8 cellular contexts compared by ENCODE assay signal in genomic region chr6:30682181-30683117, GRCh38. TPM values are rescaled to one million over a fixed set of nuclear protein-coding genes. Genes with fewer than 3 reads are reported as not detected.
DNase-seq lines count a peak whose midpoint lies in the region; ATAC-seq and TF ChIP-seq lines count a peak whose summit lies in the region.

No MANE protein-coding gene starts in this region.

- peaks cover 86% of the 10 kb centered on the region for H3K36me3 Mint-ChIP-seq in activated CD8-positive, alpha-beta T cell treated with anti-CD3 and anti-CD28 coated beads, Interleukin-2, amount 10 ng/mL, durations not matched to agents 7 days and 5 days (ENCODE audit: low read depth)
- peaks cover 2% of the 10 kb centered on the region for H3K36me3 Mint-ChIP-seq in mesothelial cell of epicardium

- CTCF ChIA-PET in activated CD8-positive, alpha-beta T cell treated with anti-CD3 and anti-CD28 coated beads, Interleukin-2, amount 10 ng/mL, durations not matched to agents 7 days and 5 days (lab: Charles Lee), result interaction anchor here (1.0 to 15.7 kb wide), 5 partner anchors 10 to 233 kb away, joined by 3 to 686 read pairs (median 4); partner anchors contain the start of genes DHX16, MDC1 and TUBB

- peaks cover 18% of the 10 kb centered on the region for H3K4me1 Mint-ChIP-seq in activated CD8-positive, alpha-beta T cell treated with anti-CD3 and anti-CD28 coated beads, Interleukin-2, amount 10 ng/mL, durations not matched to agents 7 days and 5 days (ENCODE audit: low read depth)
- peaks cover 59% of the 10 kb centered on the region for H3K4me1 Mint-ChIP-seq in mesothelial cell of epicardium

- POLR2A ChIA-PET in activated CD8-positive, alpha-beta T cell treated with anti-CD3 and anti-CD28 coated beads, Interleukin-2, amount 10 ng/mL, durations not matched to agents 7 days and 5 days (lab: Charles Lee), result interaction anchor here (0.7 to 8.3 kb wide), 14 partner anchors 11 to 409 kb away, joined by 3 to 343 read pairs (median 6); partner anchors contain the start of genes DHX16, MDC1, MRPS18B and PPP1R10

- no peak for TF ChIP-seq CTCF in mesothelial cell of epicardium (IDR thresholded peaks at IDR 0.05; ENCODE audit: unreplicated experiment)

- peak overlapping the region; percentile 12; the same call in 1 of the 2 replicates for H3K4me3 ChIP-seq in H7 (ENCODE audit: insufficient read depth, low read depth, low read length)

- H3K27me3 ChIP-seq in H7 (ENCODE audit: control insufficient read depth, insufficient read depth, low read length), result no peaks in the 10 kb centered on the region

- peak; percentile 56 for ATAC-seq in activated CD8-positive, alpha-beta T cell treated with anti-CD3 and anti-CD28 coated beads, Interleukin-2, amount 10 ng/mL, durations not matched to agents 7 days and 5 days

- H3K27me3 Mint-ChIP-seq in activated CD8-positive, alpha-beta T cell treated with anti-CD3 and anti-CD28 coated beads, Interleukin-2, amount 10 ng/mL, durations not matched to agents 7 days and 5 days (ENCODE audit: low read depth), result no peaks in the 10 kb centered on the region
- H3K27me3 Mint-ChIP-seq in mesothelial cell of epicardium (ENCODE audit: low read depth), result no peaks in the 10 kb centered on the region

- H3K36me3 ChIP-seq in H7 (replicated peaks; ENCODE audit: control insufficient read depth, insufficient read depth, low read length), result peaks cover 2% of the 10 kb centered on the region

- peak overlapping the region; percentile 98 for H3K27ac Mint-ChIP-seq in activated CD8-positive, alpha-beta T cell treated with anti-CD3 and anti-CD28 coated beads, Interleukin-2, amount 10 ng/mL, durations not matched to agents 7 days and 5 days
- peak overlapping the region; percentile 90 for H3K27ac Mint-ChIP-seq in mesothelial cell of epicardium

- no peaks in the 10 kb centered on the region for H3K9me3 Mint-ChIP-seq in activated CD8-positive, alpha-beta T cell treated with anti-CD3 and anti-CD28 coated beads, Interleukin-2, amount 10 ng/mL, durations not matched to agents 7 days and 5 days (ENCODE audit: insufficient read depth)
- H3K9me3 Mint-ChIP-seq in mesothelial cell of epicardium, result no peaks in the 10 kb centered on the region

- H3K4me3 Mint-ChIP-seq in activated CD8-positive, alpha-beta T cell treated with anti-CD3 and anti-CD28 coated beads, Interleukin-2, amount 10 ng/mL, durations not matched to agents 7 days and 5 days, result peak overlapping the region; percentile 93
- H3K4me3 Mint-ChIP-seq in mesothelial cell of epicardium, result peak overlapping the region; percentile 67

- peak; percentile 95 for DNase-seq in ELR (ENCODE audit: low read depth)
- peak; percentile 82 for DNase-seq in H7
- peak; percentile 81 for DNase-seq in NCI-H226
- DNase-seq in activated CD8-positive, alpha-beta T cell treated with anti-CD3 and anti-CD28 coated beads, Interleukin-2, amount 10 ng/mL, durations not matched to agents 7 days and 5 days, result peak; percentile 95
- DNase-seq in effector CD8-positive, alpha-beta T cell (lab: John Stamatoyannopoulos, UW), result peak; percentile 66
- DNase-seq in mesothelial cell of epicardium (ENCODE audit: low spot score in 2 of 2, unreplicated experiment in 2 of 2), result no peak
- DNase-seq in stimulated activated CD8-positive, alpha-beta memory T cell treated with anti-CD3 and anti-CD28 coated beads, Interleukin-15, amount 100 ng/mL, for 24 hours (ENCODE audit: low read depth), result peak; percentile 59
- DNase-seq in NCI-H187 (lab: John Stamatoyannopoulos, UW), result no peak

RNA-seq across cellular contexts. Expression of gene PPP1R18, which starts 4.0 kb away (rescaled TPM):
- 48.2 and 55.7 TPM in 2 replicates for total RNA-seq in H7 (2014; rRNA removed; shearing (Covaris generic))
- 100 to 1,000 TPM; 286 to 304 TPM for total RNA-seq in activated CD8-positive, alpha-beta T cell treated with anti-CD3 and anti-CD28 coated beads, Interleukin-2, amount 10 ng/mL, durations not matched to agents 7 days and 5 days
- total RNA-seq in mesothelial cell of epicardium, result 28.8 to 30.6 TPM (median 29.5 TPM) in 3 replicates

RNA-seq across cellular contexts. Expression of gene NRM, which starts 8.3 kb away (rescaled TPM):
- total RNA-seq in H7 (2014; rRNA removed; shearing (Covaris generic)), result 20.7 and 23.8 TPM in 2 replicates
- total RNA-seq in activated CD8-positive, alpha-beta T cell treated with anti-CD3 and anti-CD28 coated beads, Interleukin-2, amount 10 ng/mL, durations not matched to agents 7 days and 5 days, result 10 to 100 TPM; 41.7 to 44.6 TPM
- total RNA-seq in mesothelial cell of epicardium, result 34.6 to 40.2 TPM (median 36.1 TPM) in 3 replicates

RNA-seq across cellular contexts. Expression of gene DHX16, which starts 9.6 kb away (rescaled TPM):
- total RNA-seq in H7 (2014; rRNA removed; shearing (Covaris generic)), result 39.2 and 45.3 TPM in 2 replicates
- total RNA-seq in activated CD8-positive, alpha-beta T cell treated with anti-CD3 and anti-CD28 coated beads, Interleukin-2, amount 10 ng/mL, durations not matched to agents 7 days and 5 days, result 10 to 100 TPM; 38.5 to 41.0 TPM
- 23.5 to 26.7 TPM (median 25.2 TPM) in 3 replicates for total RNA-seq in mesothelial cell of epicardium

RNA-seq across cellular contexts. Expression of gene MDC1, which starts 34.6 kb away (rescaled TPM):
- total RNA-seq in H7 (2014; rRNA removed; shearing (Covaris generic)), result 25.5 and 29.1 TPM in 2 replicates
- total RNA-seq in activated CD8-positive, alpha-beta T cell treated with anti-CD3 and anti-CD28 coated beads, Interleukin-2, amount 10 ng/mL, durations not matched to agents 7 days and 5 days, result 10 to 100 TPM; 48.5 to 52.4 TPM
- 49.7 to 51.9 TPM (median 49.8 TPM) in 3 replicates for total RNA-seq in mesothelial cell of epicardium

RNA-seq across cellular contexts. Expression of gene C6orf136, which starts 35.5 kb away (rescaled TPM):
- 15.4 and 16.9 TPM in 2 replicates for total RNA-seq in H7 (2014; rRNA removed; shearing (Covaris generic))
- total RNA-seq in activated CD8-positive, alpha-beta T cell treated with anti-CD3 and anti-CD28 coated beads, Interleukin-2, amount 10 ng/mL, durations not matched to agents 7 days and 5 days, result 10 to 100 TPM; 31.6 to 40.1 TPM
- 12.0 to 15.8 TPM (median 15.0 TPM) in 3 replicates for total RNA-seq in mesothelial cell of epicardium

Comparison
In these comparisons a context has a peak if more than half of its experiments do, and no peak if none do; other contexts are left out.
1. DNase-seq: peak in ELR (single experiment), H7 (single experiment), NCI-H226 (single experiment), activated CD8-positive, alpha-beta T cell treated with anti-CD3 and anti-CD28 coated beads, Interleukin-2, amount 10 ng/mL, durations not matched to agents 7 days and 5 days (single experiment), effector CD8-positive, alpha-beta T cell (single experiment) and stimulated activated CD8-positive, alpha-beta memory T cell treated with anti-CD3 and anti-CD28 coated beads, Interleukin-15, amount 100 ng/mL, for 24 hours (single experiment); none in mesothelial cell of epicardium (0 of 2) and NCI-H187 (0 of 2).